23 cellular contexts compared by ENCODE assay signal in genomic region chr2:218810251-218810650, GRCh38. TPM values are rescaled to one million over a fixed set of nuclear protein-coding genes. Genes with fewer than 3 reads are reported as not detected.
A peak's percentile ranks its signal among the peaks of the same experiment; 100 is the strongest.
DNase-seq lines count a peak whose midpoint lies in the region; ATAC-seq and TF ChIP-seq lines count a peak whose summit lies in the region.
"Had no signal": no experiment of that assay in that cellular context is flagged by ENCODE, and none has a peak within 500 bp of the region (broad histone marks: within the 10 kb centered on the region; RNA-seq: fewer than 3 reads in every experiment).

No MANE protein-coding gene starts in this region.

- peak; percentile 15 for DNase-seq in AG04450 (ENCODE audit: low read depth, low spot score)
- peak; percentile 26 for DNase-seq in SK-MEL-5 (ENCODE audit: low read depth, low spot score)
- DNase-seq in fibroblast of pulmonary artery (ENCODE audit: low read depth) = peak; percentile 26
- DNase-seq in mesenchymal stem cell = peak; percentile 23
- no peak for DNase-seq in GM03348 (ENCODE audit: low spot score)
- no peak for DNase-seq in activated effector memory CD4-positive, alpha-beta T cell treated with Interleukin-2 at 50 U/mL for 16 hours
- no peak for DNase-seq in cardiac septum (ENCODE audit: low spot score)
- DNase-seq: 8988T; AML-193; CD4-positive, alpha-beta T cell; DMS153; DMS79; GDM1; GOT3; H9 had no signal

- no peak overlapping the region for H2BK15ac ChIP-seq in mesenchymal stem cell (ENCODE audit: low read depth, poor library complexity, severe bottlenecking)

- H3K27ac ChIP-seq in AG04450 (ENCODE audit: low read depth, low read length) (no peak overlapping the region), mesenchymal stem cell (ENCODE audit: low read length, poor library complexity, severe bottlenecking) (no peak overlapping the region)
- H3K27ac ChIP-seq: C4-2B, HL-60 had no signal

- H3K4ac ChIP-seq in mesenchymal stem cell (ENCODE audit: low read depth in 1 of 2, low read length in 2 of 2) = no peak overlapping the region

- intact Hi-C loops in cardiac septum (cut with DNase I) = no loop called here

- no peak overlapping the region for H4K8ac ChIP-seq in mesenchymal stem cell (ENCODE audit: low read length)

- POLR2A ChIA-PET in AG04450 (lab: Yijun Ruan, JAX) = no interaction called here

- no peaks in the 10 kb centered on the region for H3K27me3 ChIP-seq in AG04450 (ENCODE audit: control insufficient read depth, insufficient read depth, low read length)
- H3K27me3 ChIP-seq in mesenchymal stem cell (ENCODE audit: control insufficient read depth in 1 of 2, insufficient read depth in 1 of 2, low read length in 2 of 2) = peaks cover 0 to 25% of the 10 kb centered on the region in 2 experiments

- H3K14ac ChIP-seq in mesenchymal stem cell (ENCODE audit: low read length in 2 of 2) = no peak overlapping the region

- no peaks in the 10 kb centered on the region; the same call in 1 of the 2 replicates for H3K9me3 ChIP-seq in AG04450 (ENCODE audit: control insufficient read depth, insufficient read depth, low read length)
- no peaks in the 10 kb centered on the region for H3K9me3 ChIP-seq in mesenchymal stem cell (ENCODE audit: control insufficient read depth, low read length)

- no peak overlapping the region for H3K4me3 ChIP-seq in AG04450 (ENCODE audit: low read depth, low read length)
- H3K4me3 ChIP-seq in fibroblast of pulmonary artery (replicated peaks; ENCODE audit: low read depth, low read length) = no peak overlapping the region
- no peak overlapping the region for H3K4me3 ChIP-seq in mesenchymal stem cell (ENCODE audit: insufficient read depth in 1 of 2, low read depth in 1 of 2, low read length in 2 of 2)
- H3K4me3 ChIP-seq: GM12878, K562 had no signal

- CTCF ChIA-PET in AG04450 (lab: Charles Lee) = interaction anchor here (0.7 to 3.1 kb wide), 4 partner anchors 37 to 170 kb away, joined by 4 to 15 read pairs (median 4); no protein-coding TSS in a partner anchor

- TF ChIP-seq CTCF in AG04450 (IDR thresholded peaks at IDR 0.05; ENCODE audit: low read depth, low read length) (no peak), fibroblast of pulmonary artery (IDR thresholded peaks at IDR 0.05; ENCODE audit: low read length, missing control alignments) (no peak)

- H2BK120ac ChIP-seq in mesenchymal stem cell (ENCODE audit: low read depth, low read length) = no peak overlapping the region

- peaks cover 26 to 40% of the 10 kb centered on the region in 2 experiments for H3K36me3 ChIP-seq in mesenchymal stem cell (ENCODE audit: control insufficient read depth in 1 of 2, insufficient read depth in 2 of 2, low read depth in 1 of 2, low read length in 2 of 2)

- no peak overlapping the region for H2BK12ac ChIP-seq in mesenchymal stem cell (ENCODE audit: low read length in 2 of 2)

- H3K4me2 ChIP-seq in mesenchymal stem cell (ENCODE audit: low read length, poor library complexity, severe bottlenecking) = no peak overlapping the region

- H2AFZ ChIP-seq in mesenchymal stem cell (ENCODE audit: low read depth, low read length) = no peak overlapping the region

- no peak overlapping the region for H4K91ac ChIP-seq in mesenchymal stem cell (ENCODE audit: low read length)

- no peak for ATAC-seq in HG03460 (IDR thresholded peaks at IDR 0.05; ENCODE audit: unreplicated experiment)
- ATAC-seq: GM12878, K562 had no signal

- H3K9ac ChIP-seq in mesenchymal stem cell (ENCODE audit: low read length) = no peak overlapping the region

- WGBS in mesenchymal stem cell = 25% methylated on average over 1 of the region's 1 CpG

- peaks cover 11% of the 10 kb centered on the region for H3K79me1 ChIP-seq in mesenchymal stem cell (replicated peaks; ENCODE audit: low read length, poor library complexity, severe bottlenecking)

- peaks cover 3% of the 10 kb centered on the region for H3K4me1 ChIP-seq in mesenchymal stem cell (ENCODE audit: control insufficient read depth, insufficient read depth, low read depth, low read length)

- in situ Hi-C loops in SK-MEL-5 (cut with HindIII; ENCODE audit: low pct_unique_long_range_greater_than_20kb, low sequenced_read_pairs) = no loop called here

- H3K18ac ChIP-seq in mesenchymal stem cell (ENCODE audit: low read depth in 1 of 2, low read length in 2 of 2) = no peak overlapping the region

- H3K23ac ChIP-seq in mesenchymal stem cell (ENCODE audit: low read length in 2 of 2) = no peak overlapping the region

- H2AK5ac ChIP-seq in mesenchymal stem cell (ENCODE audit: low read length, severe bottlenecking) = no peak overlapping the region

- no peak overlapping the region for H2BK5ac ChIP-seq in mesenchymal stem cell (ENCODE audit: low read depth, low read length, poor library complexity, severe bottlenecking)

RNA-seq across cellular contexts. Expression of gene PRKAG3, which starts 21.4 kb away (rescaled TPM):
- polyA plus RNA-seq in AG04450 (2011; rRNA removed) = not detected in 2 replicates
- not detected in 2 replicates for polyA minus RNA-seq in AG04450 (2011; rRNA and poly(A)+ RNA removed)
- not detected in 2 replicates for total RNA-seq in SK-MEL-5 (2014; rRNA removed; shearing (Covaris generic))
- not detected in 2 replicates for polyA plus RNA-seq in SK-MEL-5 (2015; cell fraction: cytosol; rRNA removed)
- polyA plus RNA-seq in SK-MEL-5 (2015; cell fraction: nucleus; rRNA removed) = not detected in 2 replicates
- polyA plus RNA-seq in mesenchymal stem cell (2013, experiment 1 of 2) = not detected
- polyA plus RNA-seq in mesenchymal stem cell (2013, experiment 2 of 2) = not detected
- 0.13 TPM for total RNA-seq in cardiac septum
- total RNA-seq: CD4-positive, alpha-beta T cell; Daoy; H9; HT1080; K562 had no signal
- polyA plus RNA-seq: BJ, K562 had no signal

RNA-seq across cellular contexts. Expression of gene CYP27A1, which starts 28.3 kb away (rescaled TPM):
- 25.6 and 31.0 TPM in 2 replicates for polyA plus RNA-seq in AG04450 (2011; rRNA removed)
- 12.6 and 17.7 TPM in 2 replicates for polyA minus RNA-seq in AG04450 (2011; rRNA and poly(A)+ RNA removed)
- 57.1 and 61.8 TPM in 2 replicates for total RNA-seq in SK-MEL-5 (2014; rRNA removed; shearing (Covaris generic))
- 84.0 and 91.0 TPM in 2 replicates for polyA plus RNA-seq in SK-MEL-5 (2015; cell fraction: cytosol; rRNA removed)
- 33.5 and 34.8 TPM in 2 replicates for polyA plus RNA-seq in SK-MEL-5 (2015; cell fraction: nucleus; rRNA removed)
- polyA plus RNA-seq in mesenchymal stem cell (2013, experiment 1 of 2) = 6.2 TPM
- 6.1 TPM for polyA plus RNA-seq in mesenchymal stem cell (2013, experiment 2 of 2)
- total RNA-seq in cardiac septum = 5.2 TPM
- total RNA-seq: HT1080 had no signal
- polyA plus RNA-seq: K562 had no signal

RNA-seq across cellular contexts. Expression of gene WNT6, which starts 49.4 kb away (rescaled TPM):
- polyA plus RNA-seq in AG04450 (2011; rRNA removed) = not detected in 2 replicates
- polyA minus RNA-seq in AG04450 (2011; rRNA and poly(A)+ RNA removed) = not detected in 2 replicates
- not detected in 2 replicates for total RNA-seq in SK-MEL-5 (2014; rRNA removed; shearing (Covaris generic))
- polyA plus RNA-seq in SK-MEL-5 (2015; cell fraction: cytosol; rRNA removed) = not detected in 2 replicates
- polyA plus RNA-seq in SK-MEL-5 (2015; cell fraction: nucleus; rRNA removed) = not detected in 2 replicates
- polyA plus RNA-seq in mesenchymal stem cell (2013, experiment 1 of 2) = not detected
- polyA plus RNA-seq in mesenchymal stem cell (2013, experiment 2 of 2) = not detected
- total RNA-seq in cardiac septum = 0.46 TPM
- total RNA-seq: CD4-positive, alpha-beta T cell; H9; HT1080; K562 had no signal
- polyA plus RNA-seq: BJ, K562 had no signal

Comparison
In these comparisons a context has a peak if more than half of its experiments do, and no peak if none do; other contexts are left out.
1. DNase-seq: peak in AG04450 (single experiment), SK-MEL-5 (single experiment), fibroblast of pulmonary artery (single experiment) and mesenchymal stem cell (single experiment); none in GM03348 (single experiment), activated effector memory CD4-positive, alpha-beta T cell treated with Interleukin-2 at 50 U/mL for 16 hours (single experiment) and cardiac septum (single experiment).